In the genomic region with DNA sequence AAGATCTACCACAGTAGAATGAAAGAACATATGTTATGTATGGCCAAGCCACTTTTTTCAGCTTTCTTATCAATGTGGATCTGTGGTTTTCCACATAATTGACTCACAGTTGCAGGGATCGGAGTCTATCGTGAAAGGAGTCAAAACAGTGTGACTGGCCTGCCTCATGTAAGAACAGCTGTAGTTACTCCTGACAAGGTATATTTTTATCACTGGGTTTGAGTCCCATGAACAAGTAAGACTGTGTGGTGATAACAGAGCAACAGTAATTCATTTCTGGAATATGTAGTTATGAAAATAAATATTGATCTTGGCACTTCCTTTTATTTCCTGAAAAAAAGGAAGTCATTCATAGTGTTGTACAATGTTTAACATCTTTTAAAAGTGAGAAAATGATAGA, we compare ENCODE assay signal across 11 cellular contexts.
DNase-seq lines count a peak whose midpoint lies in the region; TF ChIP-seq lines count a peak whose summit lies in the region.
"Had no signal": no experiment of that assay in that cellular context is flagged by ENCODE, and none has a peak within 500 bp of the region (broad histone marks: within the 10 kb centered on the region; RNA-seq: fewer than 3 reads in every experiment).

No MANE protein-coding gene starts in this region.

- peaks cover 11% of the 10 kb centered on the region for H3K4me1 Mint-ChIP-seq in progenitor cell of endocrine pancreas (ENCODE audit: low read depth)

- no peak overlapping the region for H3K4me3 ChIP-seq in mammary epithelial cell (replicated peaks in 1 of 3; ENCODE audit: insufficient read depth in 1 of 3, low read depth in 2 of 3, low read length in 3 of 3)
- H3K4me3 ChIP-seq: A549 had no signal

- peaks cover 4% of the 10 kb centered on the region for H3K36me3 ChIP-seq in mammary epithelial cell (ENCODE audit: insufficient read depth, low read length)

- DNase-seq in NCI-H1417 (lab: John Stamatoyannopoulos, UW): peak; percentile 12 to 36 (median 23)
- DNase-seq in NCI-H1417 treated with DMSO at 0.1 percent for 48 hours (lab: John Stamatoyannopoulos, UW): no peak
- DNase-seq in NCI-H526 (lab: John Stamatoyannopoulos, UW): peak; percentile 25 to 36
- DNase-seq in mammary epithelial cell: peak; percentile 90
- DNase-seq in myocyte (ENCODE audit: low read depth): peak; percentile 66
- no peak for DNase-seq in globus pallidus (ENCODE audit: low spot score)
- no peak for DNase-seq in progenitor cell of endocrine pancreas (ENCODE audit: low spot score, unreplicated experiment)
- no peak for DNase-seq in HK-2 (ENCODE audit: unreplicated experiment)
- DNase-seq: NK-92 treated with Interleukin-12 subunit alpha and Interleukin-12 subunit beta, amount 100 ng/mL, for 24 hours had no signal

- H3K79me2 ChIP-seq in mammary epithelial cell (ENCODE audit: insufficient read depth, low read length): peaks cover 3% of the 10 kb centered on the region

- intact Hi-C loops in mammary epithelial cell (cut with micrococcal nuclease): no loop called here

- BruUV-seq in mammary epithelial cell (replicated peaks; lab: Mats Ljungman, UMichigan): no TSS peak

- H3K27ac ChIP-seq in mammary epithelial cell (ENCODE audit: insufficient read depth, low read depth, low read length): no peak overlapping the region
- H3K27ac ChIP-seq: A549, HL-60 had no signal

- in situ Hi-C loops in mammary epithelial cell (cut with MboI; ENCODE audit: low sequenced_read_pairs in 2 of 2): loop anchor here (25.0 kb wide), 4 partner anchors 305 to 655 kb away; a partner anchor contains a TSS

- H3K4me1 ChIP-seq in mammary epithelial cell (ENCODE audit: insufficient read depth, low read length): peaks cover 31% of the 10 kb centered on the region

- H2AFZ ChIP-seq in mammary epithelial cell (ENCODE audit: low read depth, low read length): no peak overlapping the region

- peaks cover 11% of the 10 kb centered on the region for H3K36me3 Mint-ChIP-seq in progenitor cell of endocrine pancreas (ENCODE audit: insufficient read depth)

- H3K27ac Mint-ChIP-seq in progenitor cell of endocrine pancreas: no peak overlapping the region

- H3K9ac ChIP-seq in mammary epithelial cell (ENCODE audit: insufficient read depth, low read length): no peak overlapping the region

- no peaks in the 10 kb centered on the region for H3K27me3 Mint-ChIP-seq in progenitor cell of endocrine pancreas

- dilution Hi-C loops in mammary epithelial cell (cut with HindIII; ENCODE audit: low sequenced_read_pairs): no loop called here

- H3K9me3 Mint-ChIP-seq in progenitor cell of endocrine pancreas (ENCODE audit: low read depth): no peaks in the 10 kb centered on the region

- H4K20me1 ChIP-seq in mammary epithelial cell (ENCODE audit: insufficient read depth, low read length): no peaks in the 10 kb centered on the region

- CTCF ChIA-PET in mammary epithelial cell (lab: Charles Lee; ENCODE audit: low non-redundant PET): no interaction called here

- H3K27me3 ChIP-seq in mammary epithelial cell (ENCODE audit: insufficient read depth, low read length): no peaks in the 10 kb centered on the region

- TF ChIP-seq CTCF in mammary epithelial cell (conservative IDR thresholded peaks at IDR 0.05 in 1 of 2, IDR thresholded peaks at IDR 0.05 in 1 of 2; ENCODE audit: extremely low read depth in 1 of 2, insufficient read depth in 1 of 2, low read depth in 1 of 2, low read length in 2 of 2): no peak
- no peak for TF ChIP-seq CTCF in progenitor cell of endocrine pancreas (IDR thresholded peaks at IDR 0.05; ENCODE audit: unreplicated experiment)

- no peaks in the 10 kb centered on the region for H3K9me3 ChIP-seq in mammary epithelial cell (replicated peaks; ENCODE audit: insufficient read depth, low read length)
- H3K9me3 ChIP-seq: A549 had no signal

- no peak overlapping the region for H3K4me2 ChIP-seq in mammary epithelial cell (ENCODE audit: insufficient read depth, low read depth, low read length)
- H3K4me2 ChIP-seq: A549 had no signal

- H3K4me3 Mint-ChIP-seq in progenitor cell of endocrine pancreas (ENCODE audit: low read depth): no peak overlapping the region

- WGBS in mammary epithelial cell (ENCODE audit: low coverage, missing lambda C conversion rate): 31% methylated on average over 2 of the region's 2 CpGs

Comparison
In these comparisons a context has a peak if more than half of its experiments do, and no peak if none do; other contexts are left out.
1. DNase-seq: peak in NCI-H1417 (3 of 3), NCI-H526 (2 of 2), mammary epithelial cell (single experiment) and myocyte (single experiment); none in NCI-H1417 treated with DMSO at 0.1 percent for 48 hours (single experiment), globus pallidus (single experiment), progenitor cell of endocrine pancreas (single experiment) and HK-2 (single experiment).